Comparison of ENCODE assay signal across 10 cellular contexts in the genomic region with DNA sequence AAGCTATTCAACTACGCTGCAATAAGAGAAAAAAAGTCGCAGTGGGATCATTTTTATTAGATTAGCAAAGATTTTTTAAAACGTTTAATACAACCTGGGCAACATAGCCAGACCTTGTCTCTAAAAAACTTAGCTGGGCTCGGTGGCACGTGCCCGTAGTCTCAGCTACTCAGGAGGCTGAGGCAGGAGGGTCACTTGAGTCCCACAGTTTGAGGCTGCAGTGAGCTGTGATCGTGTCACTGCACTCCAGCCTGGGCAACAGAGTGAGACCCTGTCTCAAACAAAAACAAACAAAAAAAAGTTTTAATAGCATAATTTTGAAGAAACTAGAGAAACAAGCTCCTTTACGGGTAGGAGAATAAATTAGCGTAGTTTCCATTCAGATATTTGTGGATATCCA. TPM values are rescaled to one million over a fixed set of nuclear protein-coding genes. Genes with fewer than 3 reads are reported as not detected.
DNase-seq lines count a peak whose midpoint lies in the region; ATAC-seq, FAIRE-seq and TF ChIP-seq lines count a peak whose summit lies in the region.
"Had no signal": no experiment of that assay in that cellular context is flagged by ENCODE, and none has a peak within 500 bp of the region (broad histone marks: within the 10 kb centered on the region; RNA-seq: fewer than 3 reads in every experiment).

No MANE protein-coding gene starts in this region.

- H3K9me3 Mint-ChIP-seq in activated naive CD4-positive, alpha-beta T cell treated with anti-CD3 and anti-CD28 coated beads, Interleukin-2, amount 10 ng/mL, durations not matched to agents 7 days and 5 days, result no peaks in the 10 kb centered on the region
- no peaks in the 10 kb centered on the region for H3K9me3 Mint-ChIP-seq in activated CD8-positive, alpha-beta T cell treated with anti-CD3 and anti-CD28 coated beads, Interleukin-2, amount 10 ng/mL, durations not matched to agents 7 days and 5 days (ENCODE audit: insufficient read depth)
- no peaks in the 10 kb centered on the region for H3K9me3 Mint-ChIP-seq in type B pancreatic cell
- H3K9me3 Mint-ChIP-seq: CD14-positive monocyte had no signal

- no peak for ATAC-seq in activated CD8-positive, alpha-beta T cell treated with anti-CD3 and anti-CD28 coated beads, Interleukin-2, amount 10 ng/mL, durations not matched to agents 7 days and 5 days
- ATAC-seq in Right ventricle myocardium inferior, result no peak

- CTCF ChIA-PET in activated naive CD4-positive, alpha-beta T cell treated with anti-CD3 and anti-CD28 coated beads, Interleukin-2, amount 10 ng/mL, durations not matched to agents 7 days and 5 days (lab: Charles Lee), result interaction anchor here (1.4 to 2.9 kb wide), 2 partner anchors 228 to 237 kb away, joined by 4 to 11 read pairs; no protein-coding TSS in a partner anchor
- CTCF ChIA-PET in activated CD8-positive, alpha-beta T cell treated with anti-CD3 and anti-CD28 coated beads, Interleukin-2, amount 10 ng/mL, durations not matched to agents 7 days and 5 days (lab: Charles Lee), result interaction anchor here (0.7 to 1.9 kb wide), 8 partner anchors 8 to 237 kb away, joined by 3 to 7 read pairs (median 4); no protein-coding TSS in a partner anchor

- H3K27ac ChIP-seq in keratinocyte (ENCODE audit: control insufficient read depth, insufficient read depth, low read length), result no peak overlapping the region

- H4K20me1 ChIP-seq in keratinocyte (ENCODE audit: control insufficient read depth, extremely low read depth, insufficient read depth, low read length), result no peaks in the 10 kb centered on the region

- no peaks in the 10 kb centered on the region for H3K36me3 Mint-ChIP-seq in activated naive CD4-positive, alpha-beta T cell treated with anti-CD3 and anti-CD28 coated beads, Interleukin-2, amount 10 ng/mL, durations not matched to agents 7 days and 5 days
- H3K36me3 Mint-ChIP-seq in activated CD8-positive, alpha-beta T cell treated with anti-CD3 and anti-CD28 coated beads, Interleukin-2, amount 10 ng/mL, durations not matched to agents 7 days and 5 days (ENCODE audit: low read depth), result no peaks in the 10 kb centered on the region
- no peaks in the 10 kb centered on the region for H3K36me3 Mint-ChIP-seq in type B pancreatic cell
- H3K36me3 Mint-ChIP-seq: CD14-positive monocyte had no signal

- peaks cover 13% of the 10 kb centered on the region for H3K4me1 ChIP-seq in keratinocyte (ENCODE audit: control insufficient read depth, extremely low read depth, insufficient read depth, low read length)

- H3K9me3 ChIP-seq in keratinocyte (ENCODE audit: control insufficient read depth, low read depth, low read length), result no peaks in the 10 kb centered on the region

- H3K27ac Mint-ChIP-seq in activated naive CD4-positive, alpha-beta T cell treated with anti-CD3 and anti-CD28 coated beads, Interleukin-2, amount 10 ng/mL, durations not matched to agents 7 days and 5 days, result peak overlapping the region; percentile 94
- no peak overlapping the region for H3K27ac Mint-ChIP-seq in activated CD8-positive, alpha-beta T cell treated with anti-CD3 and anti-CD28 coated beads, Interleukin-2, amount 10 ng/mL, durations not matched to agents 7 days and 5 days
- H3K27ac Mint-ChIP-seq in type B pancreatic cell, result peak overlapping the region; percentile 94

- H3K4me3 ChIP-seq in keratinocyte (ENCODE audit: control insufficient read depth in 2 of 3, extremely low read depth in 1 of 3, insufficient read depth in 2 of 3, low read depth in 1 of 3, low read length in 3 of 3), result peak overlapping the region; percentile 54 to 86 (median 83)

- H3K9ac ChIP-seq in keratinocyte (ENCODE audit: control insufficient read depth, extremely low read depth, insufficient read depth, low read length), result peak overlapping the region; percentile 93

- no peak overlapping the region for H2AFZ ChIP-seq in keratinocyte (ENCODE audit: control insufficient read depth, low read length)

- no peaks in the 10 kb centered on the region for H3K9me1 ChIP-seq in keratinocyte (ENCODE audit: control insufficient read depth, extremely low read depth, insufficient read depth, low read length)

- peaks cover 29% of the 10 kb centered on the region for H3K79me2 ChIP-seq in keratinocyte (ENCODE audit: control insufficient read depth, insufficient read depth, low read length)

- TF ChIP-seq CTCF in keratinocyte (optimal IDR thresholded peaks at IDR 0.05 in 1 of 3, IDR thresholded peaks at IDR 0.05 in 1 of 3, conservative IDR thresholded peaks at IDR 0.05 in 1 of 3; ENCODE audit: extremely low read depth in 1 of 3, insufficient read depth in 2 of 3, low read length in 3 of 3) (no peak), type B pancreatic cell (conservative IDR thresholded peaks at IDR 0.05) (no peak)

- dilution Hi-C loops in keratinocyte (cut with MboI; ENCODE audit: extremely low pct_ligation_motif_present, low sequenced_read_pairs), result no loop called here

- H3K36me3 ChIP-seq in keratinocyte (ENCODE audit: control insufficient read depth in 2 of 2, extremely low read depth in 1 of 2, insufficient read depth in 2 of 2, low read length in 2 of 2), result no peaks in the 10 kb centered on the region

- intact Hi-C loops in Right ventricle myocardium inferior (cut with DNase I), result no loop called here

- no peak for FAIRE-seq in keratinocyte (lab: Jason Lieb, UNC)

- peaks cover 26% of the 10 kb centered on the region for H3K4me1 Mint-ChIP-seq in activated naive CD4-positive, alpha-beta T cell treated with anti-CD3 and anti-CD28 coated beads, Interleukin-2, amount 10 ng/mL, durations not matched to agents 7 days and 5 days
- H3K4me1 Mint-ChIP-seq in activated CD8-positive, alpha-beta T cell treated with anti-CD3 and anti-CD28 coated beads, Interleukin-2, amount 10 ng/mL, durations not matched to agents 7 days and 5 days (ENCODE audit: low read depth), result peaks cover 23% of the 10 kb centered on the region
- H3K4me1 Mint-ChIP-seq in type B pancreatic cell (ENCODE audit: unreplicated experiment), result peaks cover 12% of the 10 kb centered on the region

- DNase-seq in activated naive CD4-positive, alpha-beta T cell treated with anti-CD3 and anti-CD28 coated beads, Interleukin-2, amount 10 ng/mL, durations not matched to agents 7 days and 5 days, result no peak
- no peak for DNase-seq in activated naive CD4-positive, alpha-beta T cell (lab: John Stamatoyannopoulos, UW)
- DNase-seq in activated CD8-positive, alpha-beta T cell treated with anti-CD3 and anti-CD28 coated beads, Interleukin-2, amount 10 ng/mL, durations not matched to agents 7 days and 5 days, result no peak
- DNase-seq in keratinocyte (ENCODE audit: low read depth, low spot score), result no peak
- DNase-seq in type B pancreatic cell (ENCODE audit: extremely low spot score, unreplicated experiment), result no peak
- no peak for DNase-seq in NCI-H69 (lab: John Stamatoyannopoulos, UW)
- no peak for DNase-seq in Right ventricle myocardium inferior (ENCODE audit: missing footprints)
- no peak for DNase-seq in cerebellar cortex (ENCODE audit: low spot score)
- DNase-seq: T-helper 9 cell had no signal

- peak overlapping the region; percentile 80 for H3K4me3 Mint-ChIP-seq in activated naive CD4-positive, alpha-beta T cell treated with anti-CD3 and anti-CD28 coated beads, Interleukin-2, amount 10 ng/mL, durations not matched to agents 7 days and 5 days
- H3K4me3 Mint-ChIP-seq in activated CD8-positive, alpha-beta T cell treated with anti-CD3 and anti-CD28 coated beads, Interleukin-2, amount 10 ng/mL, durations not matched to agents 7 days and 5 days, result peak overlapping the region; percentile 86
- peak overlapping the region; percentile 93 for H3K4me3 Mint-ChIP-seq in type B pancreatic cell

- H3K27me3 Mint-ChIP-seq in activated naive CD4-positive, alpha-beta T cell treated with anti-CD3 and anti-CD28 coated beads, Interleukin-2, amount 10 ng/mL, durations not matched to agents 7 days and 5 days, result peaks cover 18% of the 10 kb centered on the region
- H3K27me3 Mint-ChIP-seq in activated CD8-positive, alpha-beta T cell treated with anti-CD3 and anti-CD28 coated beads, Interleukin-2, amount 10 ng/mL, durations not matched to agents 7 days and 5 days (ENCODE audit: low read depth), result no peaks in the 10 kb centered on the region
- H3K27me3 Mint-ChIP-seq in type B pancreatic cell, result no peaks in the 10 kb centered on the region

- H3K4me2 ChIP-seq in keratinocyte (ENCODE audit: control insufficient read depth, extremely low read depth, insufficient read depth, low read depth, low read length), result peak overlapping the region; percentile 91

- POLR2A ChIA-PET in activated CD8-positive, alpha-beta T cell treated with anti-CD3 and anti-CD28 coated beads, Interleukin-2, amount 10 ng/mL, durations not matched to agents 7 days and 5 days (lab: Charles Lee), result interaction anchor here (0.7 to 1.5 kb wide), 3 partner anchors 14 to 19 kb away, joined by 3 to 6 read pairs (median 3); no protein-coding TSS in a partner anchor

- H3K27me3 ChIP-seq in keratinocyte (ENCODE audit: control insufficient read depth, extremely low read depth, insufficient read depth, low read length), result no peaks in the 10 kb centered on the region

RNA-seq across cellular contexts. Expression of gene PRDM15, which starts 1.0 kb away (rescaled TPM):
- total RNA-seq in activated CD8-positive, alpha-beta T cell treated with anti-CD3 and anti-CD28 coated beads, Interleukin-2, amount 10 ng/mL, durations not matched to agents 7 days and 5 days, result 1 to 10 TPM; 8.5 to 9.6 TPM
- polyA plus RNA-seq in keratinocyte, result 5.2 to 8.5 TPM (median 5.6 TPM) in 3 replicates
- 3.4 TPM for polyA plus RNA-seq in keratinocyte (2011; ENCODE audit: low read depth)
- 2.3 and 3.5 TPM in 2 replicates for polyA plus RNA-seq in keratinocyte (2011; cell fraction: cytosol; rRNA removed)
- polyA plus RNA-seq in keratinocyte (2011; cell fraction: nucleus; rRNA removed), result 16.9 and 17.3 TPM in 2 replicates
- polyA plus RNA-seq in keratinocyte (2012; ENCODE audit: low replicate concordance), result 4.0 TPM in 2 replicates
- polyA minus RNA-seq in keratinocyte, result 8.9 to 23.7 TPM (median 13.0 TPM) in 3 replicates
- polyA minus RNA-seq in keratinocyte (2011; cell fraction: cytosol; rRNA and poly(A)+ RNA removed), result 4.4 TPM
- polyA minus RNA-seq in keratinocyte (2011; cell fraction: nucleus; rRNA and poly(A)+ RNA removed), result 12.7 and 20.5 TPM in 2 replicates
- total RNA-seq in type B pancreatic cell (ENCODE audit: low replicate concordance) (8.5 and 8.8 TPM in 2 replicates), Right ventricle myocardium inferior (4.6 TPM)
